Comparison of ENCODE assay signal across 8 cellular contexts in the genomic region with DNA sequence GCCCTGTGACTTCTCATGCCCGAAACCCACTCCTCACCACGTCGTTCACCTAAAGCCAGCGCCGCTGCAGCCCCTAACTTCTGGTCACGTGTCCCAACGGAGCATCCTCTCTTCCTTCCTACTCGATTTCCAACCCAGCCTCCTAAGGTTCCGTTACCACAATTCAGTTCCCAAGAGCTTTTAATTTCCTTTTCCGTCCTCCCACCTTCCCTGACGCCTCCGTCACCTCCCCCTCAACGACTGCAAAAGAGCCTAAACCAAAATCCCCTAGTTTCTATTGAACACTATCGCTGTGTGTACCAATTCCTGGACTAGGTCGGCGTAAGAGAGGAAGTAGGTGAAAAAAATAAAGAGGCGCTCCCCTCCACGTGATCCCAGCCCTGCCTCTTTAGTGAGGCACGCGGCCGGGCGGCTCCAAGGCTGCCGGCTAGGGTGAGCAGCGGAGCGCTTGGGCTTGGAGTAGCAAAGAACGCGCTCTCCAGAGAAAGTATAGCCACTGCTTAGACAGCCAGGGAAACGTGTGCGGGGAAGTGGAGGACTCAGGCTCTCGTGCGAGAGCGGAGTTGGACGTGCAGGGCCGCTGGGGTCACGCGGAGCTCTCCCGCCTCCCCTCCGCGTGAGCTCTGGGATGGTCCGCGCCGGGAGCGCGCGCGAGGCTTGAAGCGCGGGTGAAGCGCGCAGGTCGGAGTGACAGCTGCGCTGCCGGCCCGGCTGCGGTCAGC. TPM values are rescaled to one million over a fixed set of nuclear protein-coding genes. Genes with fewer than 3 reads are reported as not detected.
A peak's percentile ranks its signal among the peaks of the same experiment; 100 is the strongest.
DNase-seq lines count a peak whose midpoint lies in the region; ATAC-seq and TF ChIP-seq lines count a peak whose summit lies in the region.

A gene (plus strand): TSS at position 685 of the 722 bp plus-strand sequence.
A gene (minus strand): TSS at position 82 of the 722 bp plus-strand sequence. CDS start 1,189 bp downstream, outside the sequence.

- no peaks in the 10 kb centered on the region for H3K9me3 ChIP-seq in BE2C

- TF ChIP-seq CTCF in BE2C (IDR thresholded peaks at IDR 0.05; ENCODE audit: low read depth, low read length): no peak
- no peak for TF ChIP-seq CTCF in choroid plexus epithelial cell (conservative IDR thresholded peaks at IDR 0.05; ENCODE audit: low read depth, low read length)
- TF ChIP-seq CTCF in kidney epithelial cell (IDR thresholded peaks at IDR 0.05; ENCODE audit: insufficient read depth, low read length, poor library complexity, severe bottlenecking): no peak

- H3K4me1 ChIP-seq in BE2C: peaks cover 9% of the 10 kb centered on the region

- H3K36me3 Mint-ChIP-seq in activated CD4-positive, alpha-beta T cell treated with anti-CD3 and anti-CD28 coated beads for 36 hours (ENCODE audit: low read depth): peaks cover 29% of the 10 kb centered on the region

- H3K27me3 ChIP-seq in BE2C: no peaks in the 10 kb centered on the region
- no peaks in the 10 kb centered on the region for H3K27me3 ChIP-seq in kidney epithelial cell (ENCODE audit: control insufficient read depth, insufficient read depth, low read length)

- ATAC-seq in HG03439 (IDR thresholded peaks at IDR 0.05; ENCODE audit: unreplicated experiment): peak; percentile 93
- peak; percentile 95 for ATAC-seq in activated CD4-positive, alpha-beta T cell treated with anti-CD3 and anti-CD28 coated beads for 36 hours

- H3K4me3 Mint-ChIP-seq in activated CD4-positive, alpha-beta T cell treated with anti-CD3 and anti-CD28 coated beads for 36 hours: peak within 1 kb of the TSS; percentile 89

- no peaks in the 10 kb centered on the region for H3K27me3 Mint-ChIP-seq in activated CD4-positive, alpha-beta T cell treated with anti-CD3 and anti-CD28 coated beads for 36 hours

- H3K4me3 ChIP-seq in BE2C (ENCODE audit: low read depth, low read length) (peak within 1 kb of the TSS; percentile 95), choroid plexus epithelial cell (ENCODE audit: low read depth, low read length) (peak within 1 kb of the TSS; percentile 85), kidney epithelial cell (ENCODE audit: low read depth, low read length) (peak within 1 kb of the TSS; percentile 54)

- H3K36me3 ChIP-seq in BE2C: peaks cover 28% of the 10 kb centered on the region
- H3K36me3 ChIP-seq in kidney epithelial cell (ENCODE audit: control insufficient read depth, insufficient read depth, low read length): no peaks in the 10 kb centered on the region

- H3K9me3 Mint-ChIP-seq in activated CD4-positive, alpha-beta T cell treated with anti-CD3 and anti-CD28 coated beads for 36 hours (ENCODE audit: low read depth): no peaks in the 10 kb centered on the region

- H3K4me1 Mint-ChIP-seq in activated CD4-positive, alpha-beta T cell treated with anti-CD3 and anti-CD28 coated beads for 36 hours: peaks cover 37% of the 10 kb centered on the region

- POLR2A ChIA-PET in activated CD4-positive, alpha-beta T cell treated with anti-CD3 and anti-CD28 coated beads for 36 hours (lab: Charles Lee): interaction anchor here (0.7 to 2.2 kb wide), 3 partner anchors 183 to 345 kb away, joined by 3 to 8 read pairs (median 3); a partner anchor contains a TSS

- CTCF ChIA-PET in activated CD4-positive, alpha-beta T cell treated with anti-CD3 and anti-CD28 coated beads for 36 hours (lab: Charles Lee): interaction anchor here (1.1 to 1.8 kb wide), 3 partner anchors 31 to 188 kb away, joined by 3 to 6 read pairs (median 4); no protein-coding TSS in a partner anchor

- peak within 1 kb of the TSS; percentile 97 for H3K27ac Mint-ChIP-seq in activated CD4-positive, alpha-beta T cell treated with anti-CD3 and anti-CD28 coated beads for 36 hours

- DNase-seq in BE2C (peak; percentile 89), GM19238 (ENCODE audit: insufficient read length, low spot score) (peak; percentile 82), NCI-H510A (lab: John Stamatoyannopoulos, UW) (peak; percentile 74), choroid plexus epithelial cell (ENCODE audit: low read depth) (peak; percentile 92), kidney epithelial cell (ENCODE audit: low read depth) (peak; percentile 43)
- peak; percentile 90 for DNase-seq in activated CD4-positive, alpha-beta T cell treated with anti-CD3 and anti-CD28 coated beads for 36 hours
- DNase-seq in stimulated activated CD4-positive, alpha-beta T cell treated with anti-CD3 and anti-CD28 coated beads, Interleukin-15, amount 100 ng/mL, for 48 hours (ENCODE audit: low read depth in 2 of 2): peak; percentile 68 to 75

- intact Hi-C loops in activated CD4-positive, alpha-beta T cell treated with anti-CD3 and anti-CD28 coated beads for 36 hours (cut with DNase I, micrococcal nuclease): loop anchor here (1.0 to 10.0 kb wide), 9 partner anchors 32 to 1127 kb away; a partner anchor contains a TSS

RNA-seq across cellular contexts. Expression of the first gene that starts in this region (rescaled TPM):
- 4.3 TPM for polyA plus RNA-seq in BE2C (2012; ENCODE audit: insufficient read depth, insufficient read length, low read depth)
- 10 to 100 TPM; 22.8 to 32.3 TPM for total RNA-seq in activated CD4-positive, alpha-beta T cell treated with anti-CD3 and anti-CD28 coated beads for 36 hours
- total RNA-seq in kidney epithelial cell: 1.3 and 1.4 TPM in 2 replicates

RNA-seq across cellular contexts. Expression of the second gene that starts in this region (rescaled TPM):
- polyA plus RNA-seq in BE2C (2012; ENCODE audit: insufficient read depth, insufficient read length, low read depth): 36.8 TPM
- total RNA-seq in activated CD4-positive, alpha-beta T cell treated with anti-CD3 and anti-CD28 coated beads for 36 hours: 10 to 100 TPM; 57.7 to 80.2 TPM
- total RNA-seq in kidney epithelial cell: 29.2 TPM in 2 replicates

Comparison
In these comparisons a context has a peak if more than half of its experiments do, and no peak if none do; other contexts are left out.
1. Peak in every context shown above with its lines: DNase-seq, ATAC-seq and H3K4me3 ChIP-seq.
2. RNA of the first gene that starts in this region (total RNA-seq): 22.8 to 32.3 TPM in activated CD4-positive, alpha-beta T cell treated with anti-CD3 and anti-CD28 coated beads for 36 hours; 1.3 to 1.4 TPM in kidney epithelial cell; every median in the first group is over 10 times any median in the second.